In genomic region chr12:5185435-5186069, GRCh38 we compare ENCODE assay signal across 20 cellular contexts.
DNase-seq lines count a peak whose midpoint lies in the region; ATAC-seq and TF ChIP-seq lines count a peak whose summit lies in the region.
"Had no signal": no experiment of that assay in that cellular context is flagged by ENCODE, and none has a peak within 500 bp of the region (broad histone marks: within the 10 kb centered on the region; RNA-seq: fewer than 3 reads in every experiment).

No MANE protein-coding gene starts in this region.

- no peak for DNase-seq in heart right ventricle
- DNase-seq in cardiac septum (ENCODE audit: low spot score), result no peak
- no peak for DNase-seq in foreskin fibroblast
- DNase-seq in sciatic nerve (ENCODE audit: low spot score), result no peak
- no peak for DNase-seq in cerebellar cortex (ENCODE audit: low spot score)
- DNase-seq in activated gamma-delta T cell (lab: John Stamatoyannopoulos, UW), result no peak
- no peak for DNase-seq in NCI-H1092 (lab: John Stamatoyannopoulos, UW)
- no peak for DNase-seq in NCI-H187 treated with DMSO at 0.1 percent for 48 hours (lab: John Stamatoyannopoulos, UW)
- DNase-seq: adrenal gland; foreskin melanocyte; GF-D8; NCI-H82; occipital lobe; stimulated activated CD4-positive, alpha-beta T cell treated with anti-CD3 and anti-CD28 coated beads, Interleukin-4, amount 100 ng/mL, for 24 hours; T-helper 9 cell had no signal

- peak in 2 of 8 donors; percentile 52 to 64 for ATAC-seq in heart right ventricle
- ATAC-seq in sciatic nerve, result peak; percentile 38
- ATAC-seq: activated CD4-positive, CD25-positive, alpha-beta regulatory T cell treated with anti-CD3 and anti-CD28 coated beads, Interleukin-2, amount 50 U/mL, for 24 hours; activated T-helper 17 cell treated with anti-CD3 and anti-CD28 coated beads, Interleukin-2, amount 50 U/mL, for 72 hours; GM12878; SK-N-SH treated with all-trans-retinoic acid at 6 μM for 48 hours had no signal

- no peaks in the 10 kb centered on the region for H3K4me1 ChIP-seq in heart right ventricle
- H3K4me1 ChIP-seq: adrenal gland had no signal

- no peak overlapping the region for H3K27ac ChIP-seq in heart right ventricle
- H3K27ac ChIP-seq: adrenal gland, skin epidermis had no signal

- no peak for TF ChIP-seq CTCF in heart right ventricle (IDR thresholded peaks at IDR 0.05)
- TF ChIP-seq CTCF in foreskin fibroblast (IDR thresholded peaks at IDR 0.05; ENCODE audit: low read depth, low read length), result no peak

- peaks cover 0 to 15% (median 0%) of the 10 kb centered on the region in 7 donors for H3K27me3 ChIP-seq in heart right ventricle
- H3K27me3 ChIP-seq: adrenal gland had no signal

- H3K9me3 ChIP-seq in heart right ventricle, result no peaks in the 10 kb centered on the region
- H3K9me3 ChIP-seq: adrenal gland had no signal

- WGBS in heart right ventricle, 2 donors, result 55 to 61% methylated on average over 8 of the region's 8 CpGs

- intact Hi-C loops in heart right ventricle (cut with DNase I), result no loop called here
- intact Hi-C loops in cardiac septum (cut with DNase I), result no loop called here
- intact Hi-C loops in sciatic nerve (cut with DNase I), result no loop called here

- no peaks in the 10 kb centered on the region for H3K36me3 ChIP-seq in heart right ventricle
- H3K36me3 ChIP-seq: adrenal gland had no signal

- peak overlapping the region in 7 of 10 donors; percentile 16 to 45 (median 26) for H3K4me3 ChIP-seq in heart right ventricle
- peak overlapping the region; percentile 26 to 44 for H3K4me3 ChIP-seq in foreskin fibroblast (ENCODE audit: low read depth in 1 of 2, low read length in 2 of 2)
- H3K4me3 ChIP-seq: GM12878 had no signal
